Comparison of ENCODE assay signal across 1 cellular context in the genomic region with DNA sequence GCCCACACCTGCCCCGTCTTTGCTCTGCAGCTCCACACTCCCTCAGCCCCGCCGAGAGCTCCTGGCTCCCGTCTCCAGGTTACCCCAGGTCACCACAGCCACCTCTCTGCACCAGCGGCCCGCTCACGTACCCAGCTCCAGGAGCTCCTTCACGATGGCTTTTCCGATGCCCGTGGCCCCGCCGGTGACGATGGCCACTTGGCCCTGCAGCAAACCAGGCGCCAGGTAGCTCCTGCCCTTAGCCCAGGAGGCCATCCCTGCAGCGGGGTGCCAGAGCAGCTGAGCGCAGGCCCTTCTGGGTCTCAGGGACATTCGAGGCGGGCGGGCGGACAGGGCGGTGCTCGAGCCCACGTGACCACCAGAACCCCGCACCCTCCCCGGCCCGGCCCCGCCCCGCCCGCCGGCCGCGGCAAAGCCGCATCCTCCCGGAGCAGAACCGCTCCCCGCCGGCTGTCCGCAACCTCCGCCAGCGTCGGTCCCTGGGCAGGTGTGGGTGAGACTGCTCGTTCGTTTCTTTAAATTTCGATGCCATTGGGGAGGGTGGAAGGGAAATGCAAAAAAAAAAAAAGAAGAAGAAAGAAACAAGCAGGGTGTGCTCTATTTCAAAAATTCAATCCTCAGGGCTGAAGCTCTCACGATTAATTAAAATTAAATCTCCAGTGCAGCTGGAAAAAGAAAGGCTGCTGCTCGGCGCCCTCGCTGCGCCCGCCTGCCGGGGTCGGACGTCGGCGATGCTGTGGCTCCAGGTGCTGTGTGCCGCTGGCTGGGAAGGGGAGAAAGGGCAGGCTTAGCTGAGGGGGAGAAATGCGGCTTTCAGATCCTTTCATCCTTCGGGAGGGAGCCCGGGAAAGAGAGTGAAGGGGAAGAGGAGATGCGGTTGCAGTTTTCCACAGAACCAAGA.
TF ChIP-seq lines count a peak whose summit lies in the region.

Gene PECR (minus strand): TSS at position 323 of the 901 bp plus-strand sequence. CDS start 68 bp downstream, at position 255.
A gene with protein sequence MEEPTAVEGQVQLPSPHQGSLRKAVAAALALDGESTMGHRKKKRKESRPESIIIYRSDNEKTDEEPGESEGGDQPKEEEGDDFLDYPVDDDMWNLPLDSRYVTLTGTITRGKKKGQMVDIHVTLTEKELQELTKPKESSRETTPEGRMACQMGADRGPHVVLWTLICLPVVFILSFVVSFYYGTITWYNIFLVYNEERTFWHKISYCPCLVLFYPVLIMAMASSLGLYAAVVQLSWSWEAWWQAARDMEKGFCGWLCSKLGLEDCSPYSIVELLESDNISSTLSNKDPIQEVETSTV (plus strand): TSS at position 433 of the 901 bp plus-strand sequence. CDS start 14,045 bp downstream, outside the sequence.

TF ChIP-seq in K562, 482 proteins besides CTCF, POLR2A, EP300 and RAD21 (continued from another document and continues in another):
- TF ChIP-seq ZBTB34 (CRISPR knock-in tag; IDR thresholded peaks at IDR 0.05) (no peak), HNRNPLL (IDR thresholded peaks at IDR 0.05; ENCODE audit: low read depth, low read length, poor library complexity, severe bottlenecking) (no peak), SUPT5H (IDR thresholded peaks at IDR 0.05) (peak; percentile 53; the same call in 1 of the 2 replicates), ZKSCAN1 (IDR thresholded peaks at IDR 0.05; ENCODE audit: low read depth, low read length) (no peak), HDGF (IDR thresholded peaks at IDR 0.05) (no peak), ETV6 (IDR thresholded peaks at IDR 0.05; ENCODE audit: borderline replicate concordance in 1 of 2, low read depth in 2 of 2, low read length in 1 of 2) (no peak), ETV6 (CRISPR knock-in tag; IDR thresholded peaks at IDR 0.05; ENCODE audit: borderline replicate concordance) (no peak), ZNF184 (CRISPR knock-in tag; IDR thresholded peaks at IDR 0.05) (no peak), L3MBTL2 (IDR thresholded peaks at IDR 0.05) (peak; percentile 46; the same call in 1 of the 2 replicates), ELK3 (CRISPR knock-in tag; IDR thresholded peaks at IDR 0.05) (no peak), RBM39 (optimal IDR thresholded peaks at IDR 0.05; ENCODE audit: low read depth, low read length) (no peak), PURB (CRISPR knock-in tag; IDR thresholded peaks at IDR 0.05; ENCODE audit: low read depth) (no peak), KLF6 (CRISPR knock-in tag; IDR thresholded peaks at IDR 0.05; ENCODE audit: borderline replicate concordance) (no peak), ZNF584 (CRISPR knock-in tag; IDR thresholded peaks at IDR 0.05; ENCODE audit: low read depth) (no peak), ARID4B (CRISPR knock-in tag; IDR thresholded peaks at IDR 0.05) (no peak), SRSF1 (IDR thresholded peaks at IDR 0.05; ENCODE audit: low read depth, low read length) (no peak), CCAR2 (IDR thresholded peaks at IDR 0.05; ENCODE audit: low read depth, low read length) (no peak), MGA (IDR thresholded peaks at IDR 0.05) (no peak), RAD51 (IDR thresholded peaks at IDR 0.05; ENCODE audit: borderline replicate concordance, low read depth) (peak; percentile 81), TOE1 (IDR thresholded peaks at IDR 0.05; ENCODE audit: borderline replicate concordance) (peak; percentile 81; the same call in 1 of the 2 replicates), TOE1 (CRISPR knock-in tag; IDR thresholded peaks at IDR 0.05; ENCODE audit: borderline replicate concordance, low read depth) (no peak), CXXC5 (CRISPR knock-in tag; IDR thresholded peaks at IDR 0.05) (peak; percentile 39)
- TF ChIP-seq, protein P1, sequence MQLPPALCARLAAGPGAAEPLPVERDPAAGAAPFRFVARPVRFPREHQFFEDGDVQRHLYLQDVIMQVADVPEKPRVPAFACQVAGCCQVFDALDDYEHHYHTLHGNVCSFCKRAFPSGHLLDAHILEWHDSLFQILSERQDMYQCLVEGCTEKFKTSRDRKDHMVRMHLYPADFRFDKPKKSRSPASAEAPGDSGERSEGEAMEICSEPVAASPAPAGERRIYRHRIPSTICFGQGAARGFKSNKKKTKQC (CRISPR knock-in tag; IDR thresholded peaks at IDR 0.05), result no peak
- TF ChIP-seq, protein P2, sequence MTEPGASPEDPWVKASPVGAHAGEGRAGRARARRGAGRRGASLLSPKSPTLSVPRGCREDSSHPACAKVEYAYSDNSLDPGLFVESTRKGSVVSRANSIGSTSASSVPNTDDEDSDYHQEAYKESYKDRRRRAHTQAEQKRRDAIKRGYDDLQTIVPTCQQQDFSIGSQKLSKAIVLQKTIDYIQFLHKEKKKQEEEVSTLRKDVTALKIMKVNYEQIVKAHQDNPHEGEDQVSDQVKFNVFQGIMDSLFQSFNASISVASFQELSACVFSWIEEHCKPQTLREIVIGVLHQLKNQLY (CRISPR knock-in tag; conservative IDR thresholded peaks at IDR 0.05), result no peak
- TF ChIP-seq, protein P3, sequence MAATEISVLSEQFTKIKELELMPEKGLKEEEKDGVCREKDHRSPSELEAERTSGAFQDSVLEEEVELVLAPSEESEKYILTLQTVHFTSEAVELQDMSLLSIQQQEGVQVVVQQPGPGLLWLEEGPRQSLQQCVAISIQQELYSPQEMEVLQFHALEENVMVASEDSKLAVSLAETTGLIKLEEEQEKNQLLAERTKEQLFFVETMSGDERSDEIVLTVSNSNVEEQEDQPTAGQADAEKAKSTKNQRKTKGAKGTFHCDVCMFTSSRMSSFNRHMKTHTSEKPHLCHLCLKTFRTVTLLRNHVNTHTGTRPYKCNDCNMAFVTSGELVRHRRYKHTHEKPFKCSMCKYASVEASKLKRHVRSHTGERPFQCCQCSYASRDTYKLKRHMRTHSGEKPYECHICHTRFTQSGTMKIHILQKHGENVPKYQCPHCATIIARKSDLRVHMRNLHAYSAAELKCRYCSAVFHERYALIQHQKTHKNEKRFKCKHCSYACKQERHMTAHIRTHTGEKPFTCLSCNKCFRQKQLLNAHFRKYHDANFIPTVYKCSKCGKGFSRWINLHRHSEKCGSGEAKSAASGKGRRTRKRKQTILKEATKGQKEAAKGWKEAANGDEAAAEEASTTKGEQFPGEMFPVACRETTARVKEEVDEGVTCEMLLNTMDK (IDR thresholded peaks at IDR 0.05; ENCODE audit: borderline replicate concordance, insufficient read depth, low read depth, low read length, poor library complexity, severe bottlenecking), result no peak
